ENCODE assay signal across 9 cellular contexts in genomic region chr9:136943291-136944093, GRCh38. TPM values are rescaled to one million over a fixed set of nuclear protein-coding genes. Genes with fewer than 3 reads are reported as not detected.
DNase-seq lines count a peak whose midpoint lies in the region; ATAC-seq and TF ChIP-seq lines count a peak whose summit lies in the region.
"Had no signal": no experiment of that assay in that cellular context is flagged by ENCODE, and none has a peak within 500 bp of the region (broad histone marks: within the 10 kb centered on the region; RNA-seq: fewer than 3 reads in every experiment).

No MANE protein-coding gene starts in this region.

- H2BK15ac ChIP-seq in mesendoderm (replicated peaks; ENCODE audit: low read depth), result no peak overlapping the region

- H3K9ac ChIP-seq in mesendoderm (ENCODE audit: low read length), result peak overlapping the region; percentile 94

- peaks cover 3% of the 10 kb centered on the region for H3K79me2 ChIP-seq in mesendoderm (ENCODE audit: control insufficient read depth, insufficient read depth, low read length)

- peak overlapping the region; percentile 82 for H3K4me3 Mint-ChIP-seq in type B pancreatic cell

- no peak overlapping the region for H4K8ac ChIP-seq in mesendoderm (ENCODE audit: low read depth, low read length)

- H3K56ac ChIP-seq in mesendoderm (ENCODE audit: low read length), result peak overlapping the region; percentile 94

- no peak overlapping the region for H3K23ac ChIP-seq in mesendoderm (ENCODE audit: low read length)

- H3K27me3 Mint-ChIP-seq in type B pancreatic cell, result no peaks in the 10 kb centered on the region

- peaks cover 4% of the 10 kb centered on the region for H3K4me1 Mint-ChIP-seq in type B pancreatic cell (ENCODE audit: unreplicated experiment)

- H2BK120ac ChIP-seq in mesendoderm (ENCODE audit: low read depth, low read length), result no peak overlapping the region

- no peak overlapping the region for H2BK5ac ChIP-seq in mesendoderm (ENCODE audit: low read length)

- H3K36me3 ChIP-seq in mesendoderm (ENCODE audit: control insufficient read depth, insufficient read depth, low read length), result peaks cover 8% of the 10 kb centered on the region

- peaks cover 5% of the 10 kb centered on the region for H3K36me3 Mint-ChIP-seq in type B pancreatic cell

- no peaks in the 10 kb centered on the region for H3K9me3 Mint-ChIP-seq in type B pancreatic cell

- peaks cover 2% of the 10 kb centered on the region for H3K79me1 ChIP-seq in mesendoderm (ENCODE audit: low read length)

- no CpG with 5 or more reads among the region's 51 CpGs for WGBS in mesendoderm (ENCODE audit: extremely low coverage, insufficient coverage, low lambda C conversion rate)

- ATAC-seq in HG02884 (IDR thresholded peaks at IDR 0.05; ENCODE audit: unreplicated experiment), result peak; percentile 12

- H4K5ac ChIP-seq in mesendoderm (ENCODE audit: low read length), result no peak overlapping the region

- peak overlapping the region; percentile 57 for H3K18ac ChIP-seq in mesendoderm (ENCODE audit: low read length)

- H2AK5ac ChIP-seq in mesendoderm (ENCODE audit: low read length), result no peak overlapping the region

- H3K4me1 ChIP-seq in mesendoderm (ENCODE audit: control insufficient read depth, low read depth, low read length), result no peaks in the 10 kb centered on the region

- H3K4me2 ChIP-seq in mesendoderm (ENCODE audit: low read length), result peak overlapping the region; percentile 81

- TF ChIP-seq CTCF in type B pancreatic cell (conservative IDR thresholded peaks at IDR 0.05), result no peak

- H3K27ac ChIP-seq in cingulate gyrus (ENCODE audit: low read depth, low read length), result peak overlapping the region; percentile 69
- H3K27ac ChIP-seq in mesendoderm (ENCODE audit: low read depth, low read length), result peak overlapping the region; percentile 74

- peak overlapping the region; percentile 47 for H3K4me3 ChIP-seq in mesendoderm (ENCODE audit: low read length)

- H3K27me3 ChIP-seq in mesendoderm (ENCODE audit: insufficient read depth, low read length, poor library complexity), result no peaks in the 10 kb centered on the region

- H3K27ac Mint-ChIP-seq in type B pancreatic cell, result no peak overlapping the region

- peak; percentile 37 for DNase-seq in activated T-cell treated with anti-CD3 and anti-CD28 coated beads for 48 hours (ENCODE audit: low read depth)
- DNase-seq in activated T-cell treated with anti-CD3 and anti-CD28 coated beads for 4 hours, result no peak
- DNase-seq in RPMI8226, result peak; percentile 70
- DNase-seq in mesendoderm, result peak; percentile 39
- DNase-seq in type B pancreatic cell (ENCODE audit: extremely low spot score, unreplicated experiment), result no peak
- DNase-seq in ureter (ENCODE audit: low spot score), result no peak

- peak overlapping the region; percentile 39 for H3K4ac ChIP-seq in mesendoderm (ENCODE audit: low read depth, low read length)

RNA-seq across cellular contexts. Expression of gene FBXW5, which starts 1.0 kb away (rescaled TPM):
- 25.8 TPM for polyA plus RNA-seq in mesendoderm (2013, experiment 1 of 2)
- 26.2 TPM for polyA plus RNA-seq in mesendoderm (2013, experiment 2 of 2)
- total RNA-seq in type B pancreatic cell (ENCODE audit: low replicate concordance), result 82.8 and 110 TPM in 2 replicates
- 62.4 TPM for total RNA-seq in ureter

RNA-seq across cellular contexts. Expression of gene C8G, which starts 1.6 kb away (rescaled TPM):
- polyA plus RNA-seq in mesendoderm (2013, experiment 1 of 2), result 0.51 TPM
- 0.31 TPM for polyA plus RNA-seq in mesendoderm (2013, experiment 2 of 2)
- 2.8 and 4.1 TPM in 2 replicates for total RNA-seq in type B pancreatic cell (ENCODE audit: low replicate concordance)
- 1.6 TPM for total RNA-seq in ureter

RNA-seq across cellular contexts. Expression of gene LCN12, which starts 8.6 kb away (rescaled TPM):
- polyA plus RNA-seq in mesendoderm (2013, experiment 1 of 2), result 0.13 TPM
- 0.10 TPM for polyA plus RNA-seq in mesendoderm (2013, experiment 2 of 2)
- total RNA-seq in type B pancreatic cell (ENCODE audit: low replicate concordance) (7.9 and 8.3 TPM in 2 replicates), ureter (3.4 TPM)

RNA-seq across cellular contexts. Expression of gene PTGDS, which starts 33.8 kb away (rescaled TPM):
- 0.15 TPM for polyA plus RNA-seq in mesendoderm (2013, experiment 1 of 2)
- 0.07 TPM for polyA plus RNA-seq in mesendoderm (2013, experiment 2 of 2)
- 1.4 and 1.7 TPM in 2 replicates for total RNA-seq in type B pancreatic cell (ENCODE audit: low replicate concordance)
- total RNA-seq in ureter, result 111 TPM

RNA-seq across cellular contexts. Expression of gene LCNL1, which starts 39.3 kb away (rescaled TPM):
- polyA plus RNA-seq in mesendoderm (2013, experiment 1 of 2), result not detected
- not detected for polyA plus RNA-seq in mesendoderm (2013, experiment 2 of 2)
- total RNA-seq in type B pancreatic cell (ENCODE audit: low replicate concordance) (not detected in 2 replicates), ureter (1.7 TPM)
- total RNA-seq: renal cortical epithelial cell had no signal

Comparison
In these comparisons a context has a peak if more than half of its experiments do, and no peak if none do; other contexts are left out.
1. DNase-seq: peak in activated T-cell treated with anti-CD3 and anti-CD28 coated beads for 48 hours (single experiment), RPMI8226 (single experiment) and mesendoderm (single experiment); none in activated T-cell treated with anti-CD3 and anti-CD28 coated beads for 4 hours (single experiment), type B pancreatic cell (single experiment) and ureter (single experiment).